Comparison of ENCODE assay signal across 20 cellular contexts in the genomic region with DNA sequence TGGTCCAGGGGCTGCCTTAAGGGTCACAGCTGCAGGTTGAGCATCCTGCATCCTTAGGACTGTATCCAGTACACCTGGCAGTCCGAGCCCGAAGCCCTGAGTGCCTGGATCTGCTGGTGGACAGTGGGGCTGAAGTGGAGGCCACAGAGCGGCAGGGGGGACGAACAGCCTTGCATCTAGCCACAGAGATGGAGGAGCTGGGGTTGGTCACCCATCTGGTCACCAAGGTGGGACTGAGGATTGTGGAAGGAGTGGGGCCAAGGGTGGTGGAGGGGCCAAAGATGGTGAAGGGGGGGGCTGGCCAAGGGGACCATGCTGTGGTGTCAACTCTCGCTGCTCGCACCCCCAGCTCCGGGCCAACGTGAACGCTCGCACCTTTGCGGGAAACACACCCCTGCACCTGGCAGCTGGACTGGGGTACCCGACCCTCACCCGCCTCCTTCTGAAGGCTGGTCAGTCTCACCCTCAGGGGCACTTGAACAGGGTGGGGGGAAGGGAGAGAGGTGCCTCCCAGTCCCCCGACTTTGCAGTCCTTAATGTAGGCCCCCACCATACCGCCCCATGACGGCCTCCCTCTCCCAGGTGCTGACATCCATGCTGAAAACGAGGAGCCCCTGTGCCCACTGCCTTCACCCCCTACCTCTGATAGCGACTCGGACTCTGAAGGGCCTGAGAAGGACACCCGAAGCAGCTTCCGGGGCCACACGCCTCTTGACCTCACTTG. TPM values are rescaled to one million over a fixed set of nuclear protein-coding genes. Genes with fewer than 3 reads are reported as not detected.
DNase-seq lines count a peak whose midpoint lies in the region; ATAC-seq, FAIRE-seq and TF ChIP-seq lines count a peak whose summit lies in the region.
"Had no signal": no experiment of that assay in that cellular context is flagged by ENCODE, and none has a peak within 500 bp of the region (broad histone marks: within the 10 kb centered on the region; RNA-seq: fewer than 3 reads in every experiment).

No MANE protein-coding gene starts in this region.

- TF ChIP-seq CTCF in heart right ventricle (IDR thresholded peaks at IDR 0.05) (no peak), RWPE2 (IDR thresholded peaks at IDR 0.05; ENCODE audit: poor library complexity, severe bottlenecking) (no peak), kidney (IDR thresholded peaks at IDR 0.05; ENCODE audit: borderline replicate concordance, extremely low read depth, insufficient read depth) (no peak), upper lobe of right lung (IDR thresholded peaks at IDR 0.05) (no peak)

- peak in 2 of 3 donors; percentile 56 to 74 for DNase-seq in right cardiac atrium
- no peak for DNase-seq in heart right ventricle
- no peak for DNase-seq in RWPE2 (ENCODE audit: low spot score)
- peak; percentile 82 for DNase-seq in kidney
- DNase-seq in upper lobe of right lung = peak; percentile 56
- DNase-seq in DMS53 (lab: John Stamatoyannopoulos, UW) = no peak
- no peak for DNase-seq in RPMI8226
- DNase-seq: AML-193; amniotic stem cell; effector memory CD4-positive, alpha-beta T cell; KBM-7; retina; SJCRH30; stimulated activated CD4-positive, alpha-beta T cell treated with anti-CD3 and anti-CD28 coated beads, Interleukin-15, amount 100 ng/mL, for 24 hours; T-helper 2 cell had no signal

- H3K36me3 ChIP-seq in heart right ventricle (peaks cover 0 to 70% (median 12%) of the 10 kb centered on the region in 9 donors), RWPE2 (ENCODE audit: low read depth) (peaks cover 27% of the 10 kb centered on the region), kidney (ENCODE audit: control insufficient read depth in 1 of 2, insufficient read depth in 2 of 2, low read length in 2 of 2) (peaks cover 0 to 5% of the 10 kb centered on the region in 2 donors), upper lobe of right lung (peaks cover 28% of the 10 kb centered on the region)
- H3K36me3 ChIP-seq: neural progenitor cell, SJCRH30 had no signal

- FAIRE-seq in kidney (lab: Jason Lieb, UNC) = no peak

- H3K27me3 ChIP-seq in right cardiac atrium (ENCODE audit: control insufficient read depth, insufficient read depth) (no peaks in the 10 kb centered on the region), heart right ventricle (no peaks in the 10 kb centered on the region), RWPE2 (ENCODE audit: insufficient read depth, poor library complexity, severe bottlenecking) (no peaks in the 10 kb centered on the region), upper lobe of right lung (no peaks in the 10 kb centered on the region)
- H3K27me3 ChIP-seq: SJCRH30 had no signal

- ATAC-seq in right cardiac atrium (no peak), heart right ventricle (no peak), RWPE2 (ENCODE audit: low read depth) (no peak), upper lobe of right lung (no peak)
- ATAC-seq in activated CD4-positive, CD25-positive, alpha-beta regulatory T cell treated with anti-CD3 and anti-CD28 coated beads, Interleukin-2, amount 50 U/mL, for 24 hours = no peak
- ATAC-seq: GM23338 had no signal

- no peaks in the 10 kb centered on the region for H3K9me3 ChIP-seq in right cardiac atrium (ENCODE audit: control insufficient read depth, low read length)
- H3K9me3 ChIP-seq in heart right ventricle = no peaks in the 10 kb centered on the region
- H3K9me3 ChIP-seq in RWPE2 (ENCODE audit: severe bottlenecking) = no peaks in the 10 kb centered on the region
- no peaks in the 10 kb centered on the region for H3K9me3 ChIP-seq in kidney (ENCODE audit: control insufficient read depth in 1 of 2, low read length in 2 of 2)
- no peaks in the 10 kb centered on the region for H3K9me3 ChIP-seq in upper lobe of right lung
- H3K9me3 ChIP-seq: SJCRH30 had no signal

- H3K27ac ChIP-seq in right cardiac atrium (ENCODE audit: low read length) (no peak overlapping the region), heart right ventricle (no peak overlapping the region), RWPE2 (ENCODE audit: poor library complexity, severe bottlenecking) (peak overlapping the region; percentile 53), kidney (ENCODE audit: low read depth in 2 of 2, low read length in 2 of 2) (no peak overlapping the region), upper lobe of right lung (no peak overlapping the region)
- H3K27ac ChIP-seq: HL-60, neural progenitor cell, SJCRH30 had no signal

- peaks cover 2% of the 10 kb centered on the region for H3K4me1 ChIP-seq in right cardiac atrium (ENCODE audit: control insufficient read depth, insufficient read depth, low read length)
- peaks cover 7 to 41% (median 30%) of the 10 kb centered on the region in 9 donors for H3K4me1 ChIP-seq in heart right ventricle
- H3K4me1 ChIP-seq in RWPE2 (ENCODE audit: insufficient read depth, poor library complexity, severe bottlenecking) = peaks cover 12% of the 10 kb centered on the region
- H3K4me1 ChIP-seq in kidney (ENCODE audit: control insufficient read depth in 1 of 2, insufficient read depth in 1 of 2, low read depth in 1 of 2, low read length in 2 of 2) = peaks cover 10 to 13% of the 10 kb centered on the region in 2 donors
- H3K4me1 ChIP-seq in upper lobe of right lung = peaks cover 24% of the 10 kb centered on the region

- 91% methylated on average over 22 of the region's 22 CpGs for WGBS in right cardiac atrium
- WGBS in heart right ventricle, 2 donors = 92 to 94% methylated on average over 22 of the region's 22 CpGs

- H3K9ac ChIP-seq in kidney (ENCODE audit: low read length in 2 of 2) = no peak overlapping the region
- H3K9ac ChIP-seq: neural progenitor cell had no signal

- H3K4me3 ChIP-seq in right cardiac atrium (ENCODE audit: low read length) (no peak overlapping the region), heart right ventricle (no peak overlapping the region), RWPE2 (ENCODE audit: severe bottlenecking) (no peak overlapping the region), kidney (ENCODE audit: low read length in 2 of 2) (no peak overlapping the region), upper lobe of right lung (no peak overlapping the region)
- H3K4me3 ChIP-seq: neural progenitor cell, SJCRH30 had no signal

- intact Hi-C loops in right cardiac atrium (cut with DNase I) = loop anchor here in 2 of 4 donors (5.0 to 10.0 kb wide), 2 partner anchors 77 to 184 kb away; no protein-coding TSS in a partner anchor
- intact Hi-C loops in heart right ventricle (cut with DNase I) = loop anchor here in 2 of 10 donors (1.0 kb wide), 2 partner anchors 172 to 232 kb away; no protein-coding TSS in a partner anchor
- intact Hi-C loops in kidney (cut with DNase I) = no loop called here
- intact Hi-C loops in upper lobe of right lung (cut with DNase I) = no loop called here

RNA-seq across cellular contexts. Expression of a gene that starts 5.3 kb away (rescaled TPM):
- 10 to 100 TPM in 3 of 4 donors, 1 to 10 TPM in 1; 9.3 to 18.2 (median 15.3) TPM for total RNA-seq in right cardiac atrium
- polyA plus RNA-seq in right cardiac atrium = 9.7 TPM
- total RNA-seq in heart right ventricle = 10 to 100 TPM in 9 of 10 donors, 1 to 10 TPM in 1; 9.9 to 40.0 (median 15.7) TPM
- polyA plus RNA-seq in heart right ventricle = 10 to 100 TPM; 19.7 to 19.8 TPM
- 62.7 TPM for total RNA-seq in kidney
- polyA plus RNA-seq in kidney (ENCODE audit: insufficient read depth, low read depth, low replicate concordance) = 14.0 TPM
- 36.8 TPM for total RNA-seq in upper lobe of right lung

RNA-seq across cellular contexts. Expression of a gene that starts 17.8 kb away (rescaled TPM):
- 1 to 10 TPM; 4.6 to 9.4 (median 6.6) TPM for total RNA-seq in right cardiac atrium
- polyA plus RNA-seq in right cardiac atrium = 5.7 TPM
- total RNA-seq in heart right ventricle = 1 to 10 TPM in 4 of 10 donors, under 1 TPM in 5, not detected in 1; 0.19 to 1.5 (median 0.61) TPM
- under 1 TPM; 0.37 to 0.42 TPM for polyA plus RNA-seq in heart right ventricle
- 2.2 TPM for total RNA-seq in kidney
- polyA plus RNA-seq in kidney (ENCODE audit: insufficient read depth, low read depth, low replicate concordance) = 1.2 TPM
- total RNA-seq in upper lobe of right lung = 3.5 TPM

RNA-seq across cellular contexts. Expression of a gene that starts 19.9 kb away (rescaled TPM):
- total RNA-seq in right cardiac atrium (10 to 100 TPM; 14.0 to 15.6 (median 14.4) TPM), heart right ventricle (10 to 100 TPM in 5 of 10 donors, 1 to 10 TPM in 5; 6.7 to 10.5 (median 9.9) TPM), kidney (17.9 TPM), upper lobe of right lung (16.0 TPM)
- polyA plus RNA-seq in right cardiac atrium (14.4 TPM), heart right ventricle (10 to 100 TPM; 10.4 to 19.2 TPM), kidney (ENCODE audit: insufficient read depth, low read depth, low replicate concordance) (28.0 TPM)

RNA-seq across cellular contexts. Expression of a gene that starts 31.6 kb away (rescaled TPM):
- total RNA-seq in right cardiac atrium (10 to 100 TPM; 68.7 to 78.6 (median 71.6) TPM), heart right ventricle (10 to 100 TPM; 65.7 to 84.3 (median 79.1) TPM), kidney (50.9 TPM), upper lobe of right lung (44.8 TPM)
- polyA plus RNA-seq in right cardiac atrium (94.6 TPM), heart right ventricle (10 to 100 TPM; 60.0 to 81.7 TPM), kidney (ENCODE audit: insufficient read depth, low read depth, low replicate concordance) (117 TPM)

RNA-seq across cellular contexts. Expression of a gene that starts 50.6 kb away (rescaled TPM):
- total RNA-seq in right cardiac atrium (not detected), heart right ventricle (not detected), kidney (2.7 TPM), upper lobe of right lung (3.1 TPM)
- polyA plus RNA-seq in right cardiac atrium (0.09 TPM), heart right ventricle (not detected), kidney (ENCODE audit: insufficient read depth, low read depth, low replicate concordance) (0.62 TPM)
- total RNA-seq: cerebellum had no signal

Comparison
In these comparisons a context has a peak if more than half of its experiments do, and no peak if none do; other contexts are left out.
1. DNase-seq: peak in right cardiac atrium (2 of 3), kidney (single experiment) and upper lobe of right lung (single experiment); none in heart right ventricle (0 of 2), RWPE2 (single experiment), DMS53 (single experiment) and RPMI8226 (single experiment).